In genomic region chr2:63755980-63756379, GRCh38 we compare ENCODE assay signal across 20 cellular contexts.
A peak's percentile ranks its signal among the peaks of the same experiment; 100 is the strongest.
DNase-seq lines count a peak whose midpoint lies in the region; ATAC-seq and TF ChIP-seq lines count a peak whose summit lies in the region.
"Had no signal": no experiment of that assay in that cellular context is flagged by ENCODE, and none has a peak within 500 bp of the region (broad histone marks: within the 10 kb centered on the region; RNA-seq: fewer than 3 reads in every experiment).

No MANE protein-coding gene starts in this region.

- POLR2A ChIA-PET in MCF 10A (lab: Yijun Ruan, JAX) = interaction anchor here (1.0 to 1.5 kb wide), 3 partner anchors 17 to 86 kb away, joined by 3 to 4 read pairs (median 3); partner anchors contain the start of gene UGP2

- H3K4me1 ChIP-seq in mammary epithelial cell (ENCODE audit: insufficient read depth, low read length) (no peaks in the 10 kb centered on the region), smooth muscle cell (ENCODE audit: low read depth) (peaks cover 5% of the 10 kb centered on the region), endodermal cell (ENCODE audit: control insufficient read depth, insufficient read depth, low read length) (no peaks in the 10 kb centered on the region)

- H2AFZ ChIP-seq in mammary epithelial cell (ENCODE audit: low read depth, low read length) = no peak overlapping the region
- no peak overlapping the region for H2AFZ ChIP-seq in smooth muscle cell (ENCODE audit: low read depth)

- in situ Hi-C loops in mammary epithelial cell (cut with MboI; ENCODE audit: low sequenced_read_pairs in 2 of 2) = no loop called here

- H3K4me1 Mint-ChIP-seq in MCF 10A (ENCODE audit: insufficient read depth, unreplicated experiment) (peaks cover 11% of the 10 kb centered on the region), endodermal cell (no peaks in the 10 kb centered on the region)
- H3K4me1 Mint-ChIP-seq: neural crest cell had no signal

- H3K9me3 Mint-ChIP-seq in MCF 10A (ENCODE audit: unreplicated experiment) (no peaks in the 10 kb centered on the region), endodermal cell (no peaks in the 10 kb centered on the region)

- H4K20me1 ChIP-seq in mammary epithelial cell (ENCODE audit: insufficient read depth, low read length) = no peaks in the 10 kb centered on the region
- no peaks in the 10 kb centered on the region for H4K20me1 ChIP-seq in smooth muscle cell (ENCODE audit: low read depth)

- no peaks in the 10 kb centered on the region for H3F3A ChIP-seq in smooth muscle cell (ENCODE audit: low read depth)

- DNase-seq in mammary epithelial cell (peak; percentile 4), MCF 10A (ENCODE audit: unreplicated experiment) (no peak), fibroblast of the aortic adventitia (ENCODE audit: low read depth) (peak; percentile 37), smooth muscle cell (lab: John Stamatoyannopoulos, UW; ENCODE audit: unreplicated experiment) (no peak), endodermal cell (no peak), dorsolateral prefrontal cortex (no peak), glomerular visceral epithelial cell (ENCODE audit: extremely low spot score) (no peak)
- DNase-seq: activated CD4-positive, alpha-beta T cell treated with anti-CD3 and anti-CD28 coated beads, Interleukin-2, amount 50 U/mL, for 1 hour; amygdala; Kasumi-1; mucosa of descending colon; NCI-H1105 treated with DMSO at 0.1 percent for 48 hours; NCI-H510A treated with DMSO at 0.1 percent for 48 hours; SHP77; stimulated activated CD4-positive, alpha-beta T cell treated with anti-CD3 and anti-CD28 coated beads, Interleukin-12 subunit alpha, Interleukin-12 subunit beta, amount 100 ng/mL, for 4 hours; substantia nigra had no signal

- H3K9me3 ChIP-seq in mammary epithelial cell (replicated peaks; ENCODE audit: insufficient read depth, low read length) (no peaks in the 10 kb centered on the region), smooth muscle cell (replicated peaks; ENCODE audit: low read depth) (no peaks in the 10 kb centered on the region), endodermal cell (ENCODE audit: control insufficient read depth, low read length) (no peaks in the 10 kb centered on the region)
- H3K9me3 ChIP-seq: mucosa of descending colon had no signal

- no peaks in the 10 kb centered on the region for H3K27me3 ChIP-seq in mammary epithelial cell (ENCODE audit: insufficient read depth, low read length)
- H3K27me3 ChIP-seq in smooth muscle cell (ENCODE audit: low read depth) = no peaks in the 10 kb centered on the region
- H3K27me3 ChIP-seq in endodermal cell (ENCODE audit: control insufficient read depth, insufficient read depth, low read length, poor library complexity, severe bottlenecking) = no peaks in the 10 kb centered on the region
- H3K27me3 ChIP-seq in dorsolateral prefrontal cortex = no peaks in the 10 kb centered on the region

- no peaks in the 10 kb centered on the region for H3K79me2 ChIP-seq in mammary epithelial cell (ENCODE audit: insufficient read depth, low read length)
- H3K79me2 ChIP-seq in smooth muscle cell (ENCODE audit: low read depth) = no peaks in the 10 kb centered on the region

- H3K36me3 ChIP-seq in mammary epithelial cell (ENCODE audit: insufficient read depth, low read length) = no peaks in the 10 kb centered on the region
- H3K36me3 ChIP-seq in smooth muscle cell (ENCODE audit: low read depth) = no peaks in the 10 kb centered on the region
- no peaks in the 10 kb centered on the region for H3K36me3 ChIP-seq in endodermal cell (ENCODE audit: control insufficient read depth, insufficient read depth, low read length)

- H3K9ac ChIP-seq in mammary epithelial cell (ENCODE audit: insufficient read depth, low read length) = no peak overlapping the region
- no peak overlapping the region for H3K9ac ChIP-seq in smooth muscle cell (ENCODE audit: low read depth)
- no peak overlapping the region for H3K9ac ChIP-seq in endodermal cell (ENCODE audit: extremely low read depth, low read length, poor library complexity, severe bottlenecking)

- no peak overlapping the region for H3K4me2 ChIP-seq in mammary epithelial cell (ENCODE audit: insufficient read depth, low read depth, low read length)
- H3K4me2 ChIP-seq in smooth muscle cell = peak overlapping the region; percentile 49

- CTCF ChIA-PET in mammary epithelial cell (lab: Charles Lee; ENCODE audit: low non-redundant PET) = no interaction called here
- CTCF ChIA-PET in MCF 10A (lab: Yijun Ruan, JAX) = no interaction called here

- H3K27me3 Mint-ChIP-seq in MCF 10A (ENCODE audit: insufficient read depth, unreplicated experiment) (no peaks in the 10 kb centered on the region), endodermal cell (ENCODE audit: insufficient read depth) (no peaks in the 10 kb centered on the region)

- dilution Hi-C loops in mammary epithelial cell (cut with HindIII; ENCODE audit: low sequenced_read_pairs) = loop anchor here (10.0 kb wide), 1 partner anchor 79 kb away; no protein-coding TSS in a partner anchor

- H3K4me3 ChIP-seq in mammary epithelial cell (replicated peaks in 1 of 3; ENCODE audit: insufficient read depth in 1 of 3, low read depth in 2 of 3, low read length in 3 of 3) (no peak overlapping the region), fibroblast of the aortic adventitia (ENCODE audit: low read depth, low read length) (no peak overlapping the region), smooth muscle cell (no peak overlapping the region), endodermal cell (ENCODE audit: low read length) (no peak overlapping the region), dorsolateral prefrontal cortex (no peak overlapping the region)
- H3K4me3 ChIP-seq: mucosa of descending colon had no signal

- BruUV-seq in mammary epithelial cell (replicated peaks; lab: Mats Ljungman, UMichigan) (no TSS peak), MCF 10A (replicated peaks; lab: Mats Ljungman, UMichigan) (no TSS peak)

- TF ChIP-seq CTCF in mammary epithelial cell (conservative IDR thresholded peaks at IDR 0.05 in 1 of 2, IDR thresholded peaks at IDR 0.05 in 1 of 2; ENCODE audit: extremely low read depth in 1 of 2, insufficient read depth in 1 of 2, low read depth in 1 of 2, low read length in 2 of 2) = no peak
- no peak for TF ChIP-seq CTCF in MCF 10A (IDR thresholded peaks at IDR 0.05; ENCODE audit: unreplicated experiment)
- TF ChIP-seq CTCF in fibroblast of the aortic adventitia (IDR thresholded peaks at IDR 0.05; ENCODE audit: insufficient read depth, low read length) = no peak
- no peak for TF ChIP-seq CTCF in smooth muscle cell (IDR thresholded peaks at IDR 0.05; ENCODE audit: borderline replicate concordance, insufficient read depth, poor library complexity, severe bottlenecking)
- no peak for TF ChIP-seq CTCF in endodermal cell (conservative IDR thresholded peaks at IDR 0.05)
- TF ChIP-seq CTCF in dorsolateral prefrontal cortex (IDR thresholded peaks at IDR 0.05 in 54 of 56, conservative IDR thresholded peaks at IDR 0.05 in 2 of 56; ENCODE audit: low read depth in 1 of 56, partially characterized antibody in 56 of 56) = no peak

- H3K27ac Mint-ChIP-seq in MCF 10A (ENCODE audit: low read depth, unreplicated experiment) (no peak overlapping the region), endodermal cell (no peak overlapping the region)
- H3K27ac Mint-ChIP-seq: CD14-positive monocyte had no signal

- H3K27ac ChIP-seq in mammary epithelial cell (ENCODE audit: insufficient read depth, low read depth, low read length) (no peak overlapping the region), smooth muscle cell (ENCODE audit: low read depth) (peak overlapping the region; percentile 4), endodermal cell (ENCODE audit: low read depth, low read length) (no peak overlapping the region), dorsolateral prefrontal cortex (no peak overlapping the region)
- H3K27ac ChIP-seq: 22Rv1 had no signal

- H3K4me3 Mint-ChIP-seq in MCF 10A (ENCODE audit: unreplicated experiment) = no peak overlapping the region
- no peak overlapping the region for H3K4me3 Mint-ChIP-seq in endodermal cell
- H3K4me3 Mint-ChIP-seq: CD14-positive monocyte, neural crest cell had no signal

- intact Hi-C loops in mammary epithelial cell (cut with micrococcal nuclease) = no loop called here
- intact Hi-C loops in MCF 10A (cut with micrococcal nuclease) = no loop called here
- intact Hi-C loops in dorsolateral prefrontal cortex (cut with DNase I) = no loop called here

- ATAC-seq in SK-N-SH treated with all-trans-retinoic acid at 6 μM for 48 hours = peak; percentile 44; the same call in 2 of the 3 replicates
- ATAC-seq: mucosa of descending colon had no signal

- H3K36me3 Mint-ChIP-seq in MCF 10A (ENCODE audit: insufficient read depth, unreplicated experiment) (no peaks in the 10 kb centered on the region), endodermal cell (ENCODE audit: low read depth) (no peaks in the 10 kb centered on the region)
- H3K36me3 Mint-ChIP-seq: CD14-positive monocyte had no signal

TF ChIP-seq in SK-N-SH treated with all-trans-retinoic acid at 6 μM for 48 hours, 23 proteins besides CTCF, POLR2A, EP300 and RAD21 (continues in another document):
- TF ChIP-seq TOX (CRISPR knock-in tag; IDR thresholded peaks at IDR 0.05; ENCODE audit: borderline replicate concordance) (no peak), ZFP3 (CRISPR knock-in tag; IDR thresholded peaks at IDR 0.05) (no peak), ISL1 (CRISPR knock-in tag; IDR thresholded peaks at IDR 0.05) (no peak), ZNF8 (CRISPR knock-in tag; IDR thresholded peaks at IDR 0.05) (no peak), GLIS3 (CRISPR knock-in tag; IDR thresholded peaks at IDR 0.05) (no peak), ESRRG (CRISPR knock-in tag; IDR thresholded peaks at IDR 0.05) (no peak), ARNTL (CRISPR knock-in tag; IDR thresholded peaks at IDR 0.05; ENCODE audit: borderline replicate concordance, low read depth) (no peak), PPARA (CRISPR knock-in tag; IDR thresholded peaks at IDR 0.05; ENCODE audit: borderline replicate concordance) (no peak), POU6F1 (CRISPR knock-in tag; IDR thresholded peaks at IDR 0.05; ENCODE audit: borderline replicate concordance, low read depth) (no peak), ZNF565 (CRISPR knock-in tag; conservative IDR thresholded peaks at IDR 0.05; ENCODE audit: low read depth) (no peak), ZNF70 (CRISPR knock-in tag; IDR thresholded peaks at IDR 0.05) (no peak), RARB (CRISPR knock-in tag; IDR thresholded peaks at IDR 0.05) (no peak)

Comparison
In these comparisons a context has a peak if more than half of its experiments do, and no peak if none do; other contexts are left out.
1. DNase-seq: peak in mammary epithelial cell (single experiment) and fibroblast of the aortic adventitia (single experiment); none in MCF 10A (single experiment), smooth muscle cell (single experiment), endodermal cell (single experiment), dorsolateral prefrontal cortex (0 of 10) and glomerular visceral epithelial cell (single experiment).